23 cellular contexts compared by ENCODE assay signal in the genomic region with DNA sequence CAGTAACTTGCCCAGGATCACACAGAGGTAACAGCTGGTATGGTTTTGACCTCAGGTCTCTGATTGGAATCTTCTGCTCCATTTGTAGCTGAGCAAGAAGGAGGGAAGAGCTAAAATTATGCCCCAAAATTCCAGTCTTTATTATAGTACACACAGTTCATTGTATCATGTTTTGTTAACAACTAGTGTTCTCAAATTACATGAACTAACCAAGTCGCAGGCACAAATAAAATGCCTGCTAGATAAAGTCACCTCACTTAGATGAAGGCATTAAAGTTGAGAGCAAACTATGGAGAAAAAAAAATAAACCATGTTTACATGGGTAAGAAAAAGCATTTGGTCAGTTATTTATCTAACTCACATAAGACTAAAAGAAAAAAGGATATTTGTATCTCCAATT. TPM values are rescaled to one million over a fixed set of nuclear protein-coding genes. Genes with fewer than 3 reads are reported as not detected.
"Had no signal": no experiment of that assay in that cellular context is flagged by ENCODE, and none has a peak within 500 bp of the region (broad histone marks: within the 10 kb centered on the region; RNA-seq: fewer than 3 reads in every experiment).

No MANE protein-coding gene starts in this region.

- H3K4me1 ChIP-seq: psoas muscle, right lobe of liver had no signal

- H3K36me3 ChIP-seq: heart left ventricle, left ventricle myocardium inferior, right lobe of liver had no signal

- H3K27me3 Mint-ChIP-seq: activated CD8-positive, alpha-beta memory T cell treated with anti-CD3 and anti-CD28 coated beads, Interleukin-2, amount 10 ng/mL, durations not matched to agents 7 days and 5 days; activated naive CD8-positive, alpha-beta T cell treated with anti-CD3 and anti-CD28 coated beads for 36 hours; type B pancreatic cell had no signal

- H3K27ac ChIP-seq: dorsolateral prefrontal cortex, heart left ventricle, left ventricle myocardium inferior, psoas muscle, right lobe of liver had no signal

- H3K4me1 Mint-ChIP-seq: activated CD8-positive, alpha-beta memory T cell treated with anti-CD3 and anti-CD28 coated beads, Interleukin-2, amount 10 ng/mL, durations not matched to agents 7 days and 5 days; activated naive CD8-positive, alpha-beta T cell treated with anti-CD3 and anti-CD28 coated beads for 36 hours had no signal

- H3K9me3 ChIP-seq: psoas muscle, right lobe of liver had no signal

- H3K27ac Mint-ChIP-seq: activated CD8-positive, alpha-beta memory T cell treated with anti-CD3 and anti-CD28 coated beads, Interleukin-2, amount 10 ng/mL, durations not matched to agents 7 days and 5 days; activated naive CD8-positive, alpha-beta T cell treated with anti-CD3 and anti-CD28 coated beads for 36 hours; nephron progenitor cell; T-helper 2 cell treated with Interferon-gamma antibody and Interleukin-4, amounts not matched to agents 5 μg/mL and 100 μg/mL, for 36 hours; type B pancreatic cell had no signal

- ATAC-seq: activated CD4-positive, CD25-positive, alpha-beta regulatory T cell treated with anti-CD3 and anti-CD28 coated beads, Interleukin-2, amount 50 U/mL, for 24 hours; activated CD8-positive, alpha-beta memory T cell treated with anti-CD3 and anti-CD28 coated beads, Interleukin-2, amount 10 ng/mL, durations not matched to agents 7 days and 5 days; activated T-cell treated with anti-CD3 and anti-CD28 coated beads, Interleukin-2, amount 50 U/mL, for 4 hours; esophagus mucosa; heart left ventricle; psoas muscle; right lobe of liver had no signal

- H3K4me3 ChIP-seq: dorsolateral prefrontal cortex, heart left ventricle, left ventricle myocardium inferior, psoas muscle, right lobe of liver had no signal

- DNase-seq: activated CD4-positive, alpha-beta T cell treated with anti-CD3 and anti-CD28 coated beads, Interleukin-2, amount 50 U/mL, for 4 hours; activated CD8-positive, alpha-beta memory T cell treated with anti-CD3 and anti-CD28 coated beads, Interleukin-2, amount 10 ng/mL, durations not matched to agents 7 days and 5 days; activated gamma-delta T cell; activated naive CD8-positive, alpha-beta T cell treated with anti-CD3 and anti-CD28 coated beads for 36 hours; activated T-cell treated with anti-CD3 and anti-CD28 coated beads, Interleukin-2, amount 50 U/mL, for 4 hours; aorta; dorsolateral prefrontal cortex; heart left ventricle; left ventricle myocardium inferior; mesenchymal stem cell; nephron progenitor cell; psoas muscle; right lobe of liver; stimulated activated CD4-positive, alpha-beta T cell treated with anti-CD3 and anti-CD28 coated beads, Interleukin-12 subunit alpha, Interleukin-12 subunit beta, amount 100 ng/mL, for 4 hours; stimulated activated CD4-positive, alpha-beta T cell treated with anti-CD3 and anti-CD28 coated beads, Interleukin-2, amount 100 ng/mL, for 48 hours; stimulated activated naive CD4-positive, alpha-beta T cell treated with Interleukin-2 at 50 U/mL for 16 hours had no signal

- H3K36me3 Mint-ChIP-seq: activated CD8-positive, alpha-beta memory T cell treated with anti-CD3 and anti-CD28 coated beads, Interleukin-2, amount 10 ng/mL, durations not matched to agents 7 days and 5 days; activated naive CD8-positive, alpha-beta T cell treated with anti-CD3 and anti-CD28 coated beads for 36 hours; type B pancreatic cell had no signal

- H3K4me3 Mint-ChIP-seq: activated CD8-positive, alpha-beta memory T cell treated with anti-CD3 and anti-CD28 coated beads, Interleukin-2, amount 10 ng/mL, durations not matched to agents 7 days and 5 days; activated naive CD8-positive, alpha-beta T cell treated with anti-CD3 and anti-CD28 coated beads for 36 hours; activated T-cell treated with anti-CD3 and anti-CD28 coated beads, Interleukin-2, amount 50 U/mL, for 4 hours; nephron progenitor cell; T-helper 2 cell treated with Interferon-gamma antibody and Interleukin-4, amounts not matched to agents 5 μg/mL and 100 μg/mL, for 36 hours; type B pancreatic cell had no signal

- FAIRE-seq: bronchial epithelial cell, frontal cortex, keratinocyte had no signal

- H3K9me3 Mint-ChIP-seq: activated T-cell treated with anti-CD3 and anti-CD28 coated beads, Interleukin-2, amount 50 U/mL, for 4 hours; T-helper 2 cell treated with Interferon-gamma antibody and Interleukin-4, amounts not matched to agents 5 μg/mL and 100 μg/mL, for 36 hours; type B pancreatic cell had no signal

- H3K27me3 ChIP-seq: dorsolateral prefrontal cortex, heart left ventricle, right lobe of liver had no signal

RNA-seq across cellular contexts. Expression of a gene that starts 58.8 kb away (rescaled TPM):
- total RNA-seq: activated naive CD8-positive, alpha-beta T cell treated with anti-CD3 and anti-CD28 coated beads for 36 hours had no signal
